Comparison of ENCODE assay signal across 8 cellular contexts in genomic region chr1:144412491-144413403, GRCh38. TPM values are rescaled to one million over a fixed set of nuclear protein-coding genes. Genes with fewer than 3 reads are reported as not detected.
DNase-seq lines count a peak whose midpoint lies in the region; ATAC-seq, FAIRE-seq and TF ChIP-seq lines count a peak whose summit lies in the region.
"Not testable (repeated sequence)": the region's sequence is repeated elsewhere in the genome, so short reads cannot be mapped to it uniquely, and the experiment has no call there.

No MANE protein-coding gene starts in this region.

- peak overlapping the region; percentile 100 for H3K27ac Mint-ChIP-seq in type B pancreatic cell

- 2% methylated on average over 27 of the region's 41 CpGs for whole genome bisulfite sequencing in GM12878 (ENCODE audit: insufficient coverage, insufficient replicate concordance, low lambda C conversion rate, missing lambda C conversion rate)
- 1% methylated on average over 37 of the region's 41 CpGs for WGBS in prostate gland

- not testable (repeated sequence) for TF ChIP-seq CTCF in GM12878 (IDR thresholded peaks at IDR 0.05 in 2 of 3, conservative IDR thresholded peaks at IDR 0.05 in 1 of 3; ENCODE audit: control insufficient read depth in 2 of 3, extremely low read depth in 1 of 3, insufficient read depth in 1 of 3, low read depth in 3 of 3, low read length in 3 of 3); prostate gland (IDR thresholded peaks at IDR 0.05); type B pancreatic cell (conservative IDR thresholded peaks at IDR 0.05)

- FAIRE-seq in GM12878 (lab: Jason Lieb, UNC), result not testable (repeated sequence)

- H3K27me3 Mint-ChIP-seq in type B pancreatic cell, result not testable (repeated sequence)

- peak overlapping the region; percentile 35; the same call in 1 of the 2 replicates for H3K9ac ChIP-seq in GM12878 (ENCODE audit: control insufficient read depth, insufficient read depth, low read length)

- RAD21 ChIA-PET in GM12878 (lab: Charles Lee; ENCODE audit: unreplicated experiment), result not testable (repeated sequence)

- CTCF ChIA-PET in GM12878 (lab: Yijun Ruan, JAX), result not testable (repeated sequence)

- peak overlapping the region; percentile 91 for H3K4me3 Mint-ChIP-seq in type B pancreatic cell

- TF ChIP-seq POLR2A in GM12878 (IDR thresholded peaks at IDR 0.05; ENCODE audit: low read depth, low read length) (peak; percentile 65), prostate gland (IDR thresholded peaks at IDR 0.05) (peak; percentile 76)

- TF ChIP-seq EP300 in GM12878 (IDR thresholded peaks at IDR 0.05; ENCODE audit: borderline replicate concordance in 1 of 2, control insufficient read depth in 1 of 2, low read depth in 2 of 2, low read length in 2 of 2), result not testable (repeated sequence)

- not testable (repeated sequence) for H3K79me2 ChIP-seq in GM12878 (ENCODE audit: control insufficient read depth, insufficient read depth, low read length)

- intact Hi-C loops in GM12878 (cut with micrococcal nuclease; ENCODE audit: unreplicated experiment); prostate gland (cut with DNase I): not testable (repeated sequence)

- 0 out of 2 replicates have a peak overlapping the region, but pooled peaks have one; percentile 13 for H3K4me2 ChIP-seq in GM12878 (ENCODE audit: control insufficient read depth, insufficient read depth)

- H3K27me3 ChIP-seq in GM12878 (replicated peaks in 1 of 2; ENCODE audit: control insufficient read depth in 2 of 2, insufficient read depth in 2 of 2, low read length in 1 of 2); prostate gland (replicated peaks; ENCODE audit: insufficient read depth): not testable (repeated sequence)

- ATAC-seq in GM18511 (IDR thresholded peaks at IDR 0.05; ENCODE audit: unreplicated experiment) (peak; percentile 88), HG02938 (IDR thresholded peaks at IDR 0.05; ENCODE audit: unreplicated experiment) (peak; percentile 84), GM12878 (peak; percentile 92)

- H3K4me3 ChIP-seq in GM12878, result not testable (repeated sequence)
- H3K4me3 ChIP-seq in prostate gland, result peak overlapping the region; percentile 40 to 41

- not testable (repeated sequence) for H3K4me1 ChIP-seq in GM12878 (ENCODE audit: control insufficient read depth, insufficient read depth, low read length); prostate gland (replicated peaks)

- POLR2A ChIA-PET in GM12878 (lab: Charles Lee), result not testable (repeated sequence)

- H3K9me3 Mint-ChIP-seq in type B pancreatic cell, result not testable (repeated sequence)

- H2AFZ ChIP-seq in GM12878 (ENCODE audit: control insufficient read depth, low read depth, low read length), result peak overlapping the region; percentile 39

- in situ Hi-C loops in GM12878 (cut with MboI), result not testable (repeated sequence)

- BruUV-seq in GM12878 (replicated peaks; lab: Mats Ljungman, UMichigan), result TSS peak; percentile 100

- DNase-seq in NCI-H2081 (lab: John Stamatoyannopoulos, UW) (peak; percentile 96 to 98), T1000 (lab: John Stamatoyannopoulos, UW) (peak; percentile 78), GM12878 (ENCODE audit: low read depth, low spot score) (peak; percentile 98), hepatic stellate cell (ENCODE audit: low spot score) (peak; percentile 80), prostate gland (ENCODE audit: low spot score) (peak; percentile 69), type B pancreatic cell (ENCODE audit: extremely low spot score, unreplicated experiment) (peak; percentile 80)

- H3K4me1 Mint-ChIP-seq in type B pancreatic cell (ENCODE audit: unreplicated experiment), result not testable (repeated sequence)

- not testable (repeated sequence) for H3K36me3 ChIP-seq in GM12878 (ENCODE audit: control insufficient read depth in 2 of 2, insufficient read depth in 2 of 2, low read length in 1 of 2); prostate gland

- H3K9me3 ChIP-seq in GM12878 (replicated peaks; ENCODE audit: control insufficient read depth, insufficient read depth, low read length); prostate gland: not testable (repeated sequence)

- peak; percentile 21; the same call in 1 of the 2 replicates for TF ChIP-seq RAD21 in GM12878 (IDR thresholded peaks at IDR 0.05; ENCODE audit: insufficient read depth, low read depth, low read length)

- not testable (repeated sequence) for H3K36me3 Mint-ChIP-seq in type B pancreatic cell

- H4K20me1 ChIP-seq in GM12878 (ENCODE audit: control insufficient read depth, insufficient read depth), result not testable (repeated sequence)

- SMC1A ChIA-PET in GM12878 (lab: Charles Lee; ENCODE audit: uncharacterized antibody, unreplicated experiment), result not testable (repeated sequence)

- not testable (repeated sequence) for H3K27ac ChIP-seq in GM12878 (ENCODE audit: control insufficient read depth, insufficient read depth)
- peak overlapping the region; percentile 86 to 93 for H3K27ac ChIP-seq in prostate gland

TF ChIP-seq in GM12878, 131 proteins besides CTCF, POLR2A, EP300 and RAD21 (continues in another document):
- TF ChIP-seq STAT1 (conservative IDR thresholded peaks at IDR 0.05), result 0 out of 2 replicates have a peak, but pooled peaks have one; percentile 42
- peak; percentile 58; the same call in 1 of the 2 replicates for TF ChIP-seq DPF2 (IDR thresholded peaks at IDR 0.05)
- peak; percentile 52; the same call in 1 of the 2 replicates for TF ChIP-seq SMARCA5 (IDR thresholded peaks at IDR 0.05)
- peak; percentile 93 for TF ChIP-seq CREM (IDR thresholded peaks at IDR 0.05; ENCODE audit: low read depth)
- TF ChIP-seq TARDBP (IDR thresholded peaks at IDR 0.05; ENCODE audit: borderline replicate concordance), result peak; percentile 99
- TF ChIP-seq HCFC1 (IDR thresholded peaks at IDR 0.05; ENCODE audit: low read length), result peak; percentile 55
- peak; percentile 88 for TF ChIP-seq PBX3 (IDR thresholded peaks at IDR 0.05; ENCODE audit: insufficient replicate concordance, low read depth, low read length)
- TF ChIP-seq POU2F2 (IDR thresholded peaks at IDR 0.05; ENCODE audit: borderline replicate concordance, low read depth, low read length), result peak; percentile 99
- 0 out of 2 replicates have a peak, but pooled peaks have one; percentile 24 for TF ChIP-seq RAD51 (IDR thresholded peaks at IDR 0.05)
- TF ChIP-seq ETV6 (conservative IDR thresholded peaks at IDR 0.05 in 1 of 2, IDR thresholded peaks at IDR 0.05 in 1 of 2; ENCODE audit: borderline replicate concordance in 1 of 2, low read depth in 1 of 2), result peak in 1 of 2 experiments; percentile 85; a peak in 2 of 4 replicates
- TF ChIP-seq RB1 (IDR thresholded peaks at IDR 0.05; ENCODE audit: borderline replicate concordance), result peak; percentile 62; the same call in 1 of the 2 replicates
- peak; percentile 19; the same call in 1 of the 2 replicates for TF ChIP-seq NR2C1 (IDR thresholded peaks at IDR 0.05)

RNA-seq across cellular contexts. Expression of gene PPIAL4E, which starts 39.3 kb away (rescaled TPM):
- total RNA-seq in GM12878 (2013; cell fraction: nucleolus; rRNA removed), result not detected in 2 replicates
- not detected in 2 replicates for total RNA-seq in GM12878 (2014; rRNA removed)
- not detected in 2 replicates for total RNA-seq in GM12878 (2014; rRNA removed; fragmentation: Illumina TruSeq; extraction: Trizol)
- not detected in 2 replicates for total RNA-seq in GM12878 (2021)
- not detected for polyA plus RNA-seq in GM12878 (2011; ENCODE audit: low read depth)
- not detected in 2 replicates for polyA plus RNA-seq in GM12878 (2011; rRNA removed)
- polyA plus RNA-seq in GM12878 (2011; cell fraction: cytosol; rRNA removed), result not detected in 2 replicates
- not detected in 2 replicates for polyA plus RNA-seq in GM12878 (2011; cell fraction: nucleus; rRNA removed)
- polyA plus RNA-seq in GM12878 (2012), result not detected in 2 replicates
- polyA plus RNA-seq in GM12878 (2014; fragmentation: Illumina TruSeq; extraction: Trizol), result not detected in 2 replicates
- polyA plus RNA-seq in GM12878 (2014; fragmentation: Nextera tagmentation; extraction: Ambion mirVana), result not detected
- not detected in 2 replicates for polyA plus RNA-seq in GM12878 (2014; rRNA removed)
- not detected for polyA plus RNA-seq in GM12878 (2016; fragmentation: Nextera tagmentation; extraction: Ambion mirVana)
- not detected in 2 replicates for polyA minus RNA-seq in GM12878 (2011; rRNA and poly(A)+ RNA removed)
- not detected in 2 replicates for polyA minus RNA-seq in GM12878 (2011; cell fraction: cytosol; rRNA and poly(A)+ RNA removed)
- polyA minus RNA-seq in GM12878 (2011; cell fraction: nucleus; rRNA and poly(A)+ RNA removed), result not detected in 2 replicates
- total RNA-seq in prostate gland, result not detected
- total RNA-seq in type B pancreatic cell (ENCODE audit: low replicate concordance), result not detected in 2 replicates

RNA-seq across cellular contexts. Expression of gene NBPF15, which starts 48.7 kb away (rescaled TPM):
- total RNA-seq in GM12878 (2013; cell fraction: nucleolus; rRNA removed), result 67.6 and 69.0 TPM in 2 replicates
- total RNA-seq in GM12878 (2014; rRNA removed) (16.7 and 18.4 TPM in 2 replicates), GM12878 (2014; rRNA removed; fragmentation: Illumina TruSeq; extraction: Trizol) (16.9 and 17.7 TPM in 2 replicates), GM12878 (2021) (18.7 and 24.0 TPM in 2 replicates), prostate gland (10 to 100 TPM; 16.9 to 18.1 TPM), type B pancreatic cell (ENCODE audit: low replicate concordance) (33.2 and 61.4 TPM in 2 replicates)
- 12.3 TPM for polyA plus RNA-seq in GM12878 (2011; ENCODE audit: low read depth)
- polyA plus RNA-seq in GM12878 (2011; rRNA removed) (35.1 and 36.9 TPM in 2 replicates), GM12878 (2014; fragmentation: Illumina TruSeq; extraction: Trizol) (20.1 and 35.5 TPM in 2 replicates), GM12878 (2014; fragmentation: Nextera tagmentation; extraction: Ambion mirVana) (1 to 10 TPM; 3.2 to 5.6 TPM), GM12878 (2014; rRNA removed) (21.7 and 28.6 TPM in 2 replicates), GM12878 (2016; fragmentation: Nextera tagmentation; extraction: Ambion mirVana) (10 to 100 TPM in 1 of 2 experiments, 1 to 10 TPM in 1; 9.9 to 10.1 TPM)
- polyA plus RNA-seq in GM12878 (2011; cell fraction: cytosol; rRNA removed), result 19.7 and 25.5 TPM in 2 replicates
- polyA plus RNA-seq in GM12878 (2011; cell fraction: nucleus; rRNA removed), result 92.5 and 96.3 TPM in 2 replicates
- polyA plus RNA-seq in GM12878 (2012), result 20.1 and 23.3 TPM in 2 replicates
- polyA minus RNA-seq in GM12878 (2011; rRNA and poly(A)+ RNA removed), result 29.2 and 39.1 TPM in 2 replicates
- polyA minus RNA-seq in GM12878 (2011; cell fraction: cytosol; rRNA and poly(A)+ RNA removed), result 7.5 and 9.1 TPM in 2 replicates
- 21.5 and 33.3 TPM in 2 replicates for polyA minus RNA-seq in GM12878 (2011; cell fraction: nucleus; rRNA and poly(A)+ RNA removed)
